Comparison of ENCODE assay signal across 15 cellular contexts in genomic region chr6:111802720-111803119, GRCh38.
DNase-seq lines count a peak whose midpoint lies in the region; ATAC-seq and TF ChIP-seq lines count a peak whose summit lies in the region.
"Had no signal": no experiment of that assay in that cellular context is flagged by ENCODE, and none has a peak within 500 bp of the region (broad histone marks: within the 10 kb centered on the region; RNA-seq: fewer than 3 reads in every experiment).

No MANE protein-coding gene starts in this region.

- H3K4me1 ChIP-seq in CD4-positive, alpha-beta memory T cell (ENCODE audit: insufficient read depth, low read length), result peaks cover 97% of the 10 kb centered on the region
- H3K4me1 ChIP-seq: A549 had no signal

- H3K36me3 Mint-ChIP-seq in activated CD4-positive, alpha-beta T cell treated with anti-CD3 and anti-CD28 coated beads for 36 hours (ENCODE audit: low read depth), result peaks cover 73% of the 10 kb centered on the region
- peaks cover 25 to 33% of the 10 kb centered on the region in 2 donors for H3K36me3 Mint-ChIP-seq in CD4-positive, alpha-beta memory T cell
- peaks cover 66% of the 10 kb centered on the region for H3K36me3 Mint-ChIP-seq in activated naive CD8-positive, alpha-beta T cell treated with anti-CD3 and anti-CD28 coated beads, Interleukin-2, amount 50 U/mL, for 24 hours (ENCODE audit: low read depth)
- peaks cover 6% of the 10 kb centered on the region for H3K36me3 Mint-ChIP-seq in natural killer cell

- no peaks in the 10 kb centered on the region for H3K9me3 ChIP-seq in CD4-positive, alpha-beta memory T cell (ENCODE audit: control insufficient read depth in 1 of 2, low read length in 2 of 2)
- H3K9me3 ChIP-seq: A549 had no signal

- no peaks in the 10 kb centered on the region for H3K9me3 Mint-ChIP-seq in activated CD4-positive, alpha-beta T cell treated with anti-CD3 and anti-CD28 coated beads for 36 hours (ENCODE audit: low read depth)
- H3K9me3 Mint-ChIP-seq in CD4-positive, alpha-beta memory T cell, result no peaks in the 10 kb centered on the region
- H3K9me3 Mint-ChIP-seq in activated naive CD8-positive, alpha-beta T cell treated with anti-CD3 and anti-CD28 coated beads, Interleukin-2, amount 50 U/mL, for 24 hours, result no peaks in the 10 kb centered on the region
- H3K9me3 Mint-ChIP-seq in natural killer cell, result no peaks in the 10 kb centered on the region

- no peaks in the 10 kb centered on the region for H3K27me3 ChIP-seq in CD4-positive, alpha-beta memory T cell (ENCODE audit: insufficient read depth, low read length)

- H3K4me1 Mint-ChIP-seq in activated CD4-positive, alpha-beta T cell treated with anti-CD3 and anti-CD28 coated beads for 36 hours, result peaks cover 97% of the 10 kb centered on the region
- H3K4me1 Mint-ChIP-seq in CD4-positive, alpha-beta memory T cell, result peaks cover 64 to 94% (median 83%) of the 10 kb centered on the region in 4 donors
- H3K4me1 Mint-ChIP-seq in activated naive CD8-positive, alpha-beta T cell treated with anti-CD3 and anti-CD28 coated beads, Interleukin-2, amount 50 U/mL, for 24 hours, result peaks cover 98% of the 10 kb centered on the region
- H3K4me1 Mint-ChIP-seq in natural killer cell, result peaks cover 83 to 86% of the 10 kb centered on the region in 2 donors

- no peak for ATAC-seq in activated CD4-positive, alpha-beta T cell treated with anti-CD3 and anti-CD28 coated beads for 36 hours
- ATAC-seq in activated naive CD8-positive, alpha-beta T cell treated with anti-CD3 and anti-CD28 coated beads, Interleukin-2, amount 50 U/mL, for 24 hours, result no peak
- no peak for ATAC-seq in natural killer cell
- ATAC-seq: A549 had no signal

- H3K27ac ChIP-seq in CD4-positive, alpha-beta memory T cell (ENCODE audit: low read depth, low read length), result peak overlapping the region; percentile 77
- H3K27ac ChIP-seq: A549 had no signal

- peak overlapping the region; percentile 98 for H3K27ac Mint-ChIP-seq in activated CD4-positive, alpha-beta T cell treated with anti-CD3 and anti-CD28 coated beads for 36 hours
- peak overlapping the region; percentile 94 to 99 (median 96) for H3K27ac Mint-ChIP-seq in CD4-positive, alpha-beta memory T cell
- H3K27ac Mint-ChIP-seq in activated naive CD8-positive, alpha-beta T cell treated with anti-CD3 and anti-CD28 coated beads, Interleukin-2, amount 50 U/mL, for 24 hours, result peak overlapping the region; percentile 100
- H3K27ac Mint-ChIP-seq in natural killer cell, result peak overlapping the region; percentile 94 to 98

- H3K36me3 ChIP-seq in CD4-positive, alpha-beta memory T cell (ENCODE audit: insufficient read depth, low read length), result peaks cover 5% of the 10 kb centered on the region

- POLR2A ChIA-PET in activated CD4-positive, alpha-beta T cell treated with anti-CD3 and anti-CD28 coated beads for 36 hours (lab: Charles Lee), result interaction anchor here (1.0 to 2.1 kb wide), 4 partner anchors 35 to 71 kb away, joined by 3 to 5 read pairs (median 4); partner anchors contain the start of gene FYN
- POLR2A ChIA-PET in CD4-positive, alpha-beta memory T cell (lab: Charles Lee; ENCODE audit: partially characterized antibody), result interaction anchor here (1.1 to 2.9 kb wide), 6 partner anchors 20 to 214 kb away, joined by 3 to 27 read pairs (median 6); no protein-coding TSS in a partner anchor

- H3K4me3 Mint-ChIP-seq in activated CD4-positive, alpha-beta T cell treated with anti-CD3 and anti-CD28 coated beads for 36 hours, result no peak overlapping the region
- H3K4me3 Mint-ChIP-seq in CD4-positive, alpha-beta memory T cell, result peak overlapping the region in 4 of 8 donors; percentile 54 to 86 (median 78)
- H3K4me3 Mint-ChIP-seq in activated naive CD8-positive, alpha-beta T cell treated with anti-CD3 and anti-CD28 coated beads, Interleukin-2, amount 50 U/mL, for 24 hours, result peak overlapping the region; percentile 77
- no peak overlapping the region for H3K4me3 Mint-ChIP-seq in natural killer cell

- intact Hi-C loops in activated CD4-positive, alpha-beta T cell treated with anti-CD3 and anti-CD28 coated beads for 36 hours (cut with DNase I, micrococcal nuclease), result loop anchor here in 1 of 2 experiments (2.0 kb wide), 1 partner anchor 88 kb away; no protein-coding TSS in a partner anchor
- intact Hi-C loops in CD4-positive, alpha-beta memory T cell (cut with micrococcal nuclease), result no loop called here
- intact Hi-C loops in natural killer cell (cut with micrococcal nuclease), result loop anchor here (10.0 kb wide), 1 partner anchor 192 kb away; no protein-coding TSS in a partner anchor

- CTCF ChIA-PET in activated CD4-positive, alpha-beta T cell treated with anti-CD3 and anti-CD28 coated beads for 36 hours (lab: Charles Lee), result interaction anchor here (0.6 to 4.2 kb wide), 9 partner anchors 23 to 239 kb away, joined by 3 to 44 read pairs (median 3); no protein-coding TSS in a partner anchor
- CTCF ChIA-PET in CD4-positive, alpha-beta memory T cell (lab: Charles Lee; ENCODE audit: partially characterized antibody), result interaction anchor here (0.7 to 5.0 kb wide), 7 partner anchors 9 to 207 kb away, joined by 3 to 21 read pairs (median 11); partner anchors contain the start of gene FYN

- no peak for DNase-seq in activated CD4-positive, alpha-beta T cell treated with anti-CD3 and anti-CD28 coated beads for 36 hours
- no peak for DNase-seq in activated CD4-positive, alpha-beta T cell treated with anti-CD3 and anti-CD28 coated beads, Interleukin-2, amount 50 U/mL, for 4 hours
- no peak for DNase-seq in CD4-positive, alpha-beta memory T cell
- no peak for DNase-seq in activated naive CD8-positive, alpha-beta T cell treated with anti-CD3 and anti-CD28 coated beads, Interleukin-2, amount 50 U/mL, for 24 hours
- DNase-seq in natural killer cell, result no peak
- no peak for DNase-seq in putamen (ENCODE audit: low spot score)
- no peak for DNase-seq in SHP77 (lab: John Stamatoyannopoulos, UW)
- DNase-seq in cerebellum (ENCODE audit: low spot score), result no peak
- DNase-seq: C1 segment of cervical spinal cord; HCEC 1CT; islet precursor cell; mesendoderm; NCI-H748 treated with DMSO at 0.1 percent for 48 hours; stimulated activated naive CD4-positive, alpha-beta T cell had no signal

- H3K27me3 Mint-ChIP-seq in activated CD4-positive, alpha-beta T cell treated with anti-CD3 and anti-CD28 coated beads for 36 hours, result no peaks in the 10 kb centered on the region
- H3K27me3 Mint-ChIP-seq in CD4-positive, alpha-beta memory T cell, result no peaks in the 10 kb centered on the region
- H3K27me3 Mint-ChIP-seq in activated naive CD8-positive, alpha-beta T cell treated with anti-CD3 and anti-CD28 coated beads, Interleukin-2, amount 50 U/mL, for 24 hours, result no peaks in the 10 kb centered on the region
- H3K27me3 Mint-ChIP-seq in natural killer cell (ENCODE audit: low read depth in 2 of 2), result no peaks in the 10 kb centered on the region

- H3K4me3 ChIP-seq in CD4-positive, alpha-beta memory T cell (ENCODE audit: low read length in 2 of 2), result no peak overlapping the region
- H3K4me3 ChIP-seq: A549 had no signal

- no peak for TF ChIP-seq CTCF in natural killer cell (IDR thresholded peaks at IDR 0.05)
